12 cellular contexts compared by ENCODE assay signal in genomic region chr1:165900576-165901380, GRCh38.
DNase-seq lines count a peak whose midpoint lies in the region; ATAC-seq, FAIRE-seq and TF ChIP-seq lines count a peak whose summit lies in the region.
"Had no signal": no experiment of that assay in that cellular context is flagged by ENCODE, and none has a peak within 500 bp of the region (broad histone marks: within the 10 kb centered on the region; RNA-seq: fewer than 3 reads in every experiment).

No MANE protein-coding gene starts in this region.

- WGBS in thyroid gland, 2 donors = 23 to 26% methylated on average over 21 to 22 of the region's 22 CpGs

- H3K27ac Mint-ChIP-seq in activated CD8-positive, alpha-beta T cell treated with anti-CD3 and anti-CD28 coated beads, Interleukin-2, amount 10 ng/mL, durations not matched to agents 7 days and 5 days = no peak overlapping the region
- H3K27ac Mint-ChIP-seq: activated naive CD8-positive, alpha-beta T cell treated with anti-CD3 and anti-CD28 coated beads, Interleukin-2, amount 10 ng/mL, durations not matched to agents 7 days and 5 days had no signal

- H3K4me1 Mint-ChIP-seq in activated CD8-positive, alpha-beta T cell treated with anti-CD3 and anti-CD28 coated beads, Interleukin-2, amount 10 ng/mL, durations not matched to agents 7 days and 5 days (ENCODE audit: low read depth) = peaks cover 20% of the 10 kb centered on the region

- dilution Hi-C loops in keratinocyte (cut with MboI; ENCODE audit: extremely low pct_ligation_motif_present, low sequenced_read_pairs) = no loop called here

- H3K4me1 ChIP-seq in ascending aorta = peaks cover 21 to 42% of the 10 kb centered on the region in 2 donors
- H3K4me1 ChIP-seq in keratinocyte (ENCODE audit: control insufficient read depth, extremely low read depth, insufficient read depth, low read length) = peaks cover 76% of the 10 kb centered on the region
- peaks cover 17 to 25% of the 10 kb centered on the region in 2 donors for H3K4me1 ChIP-seq in thyroid gland

- H3K27me3 Mint-ChIP-seq in activated CD8-positive, alpha-beta T cell treated with anti-CD3 and anti-CD28 coated beads, Interleukin-2, amount 10 ng/mL, durations not matched to agents 7 days and 5 days (ENCODE audit: low read depth) = no peaks in the 10 kb centered on the region
- H3K27me3 Mint-ChIP-seq: activated naive CD8-positive, alpha-beta T cell treated with anti-CD3 and anti-CD28 coated beads, Interleukin-2, amount 10 ng/mL, durations not matched to agents 7 days and 5 days had no signal

- no peaks in the 10 kb centered on the region for H4K20me1 ChIP-seq in keratinocyte (ENCODE audit: control insufficient read depth, extremely low read depth, insufficient read depth, low read length)

- no peak overlapping the region for H2AFZ ChIP-seq in keratinocyte (ENCODE audit: control insufficient read depth, low read length)

- H3K9me3 Mint-ChIP-seq in activated CD8-positive, alpha-beta T cell treated with anti-CD3 and anti-CD28 coated beads, Interleukin-2, amount 10 ng/mL, durations not matched to agents 7 days and 5 days (ENCODE audit: insufficient read depth) = no peaks in the 10 kb centered on the region
- H3K9me3 Mint-ChIP-seq: activated naive CD8-positive, alpha-beta T cell treated with anti-CD3 and anti-CD28 coated beads, Interleukin-2, amount 10 ng/mL, durations not matched to agents 7 days and 5 days had no signal

- intact Hi-C loops in ascending aorta (cut with DNase I) = no loop called here
- intact Hi-C loops in thyroid gland (cut with DNase I) = no loop called here

- POLR2A ChIA-PET in activated CD8-positive, alpha-beta T cell treated with anti-CD3 and anti-CD28 coated beads, Interleukin-2, amount 10 ng/mL, durations not matched to agents 7 days and 5 days (lab: Charles Lee) = interaction anchor here (0.6 kb wide), 1 partner anchor 13 kb away, joined by 3 read pairs; no protein-coding TSS in a partner anchor

- peaks cover 9% of the 10 kb centered on the region for H3K79me2 ChIP-seq in keratinocyte (ENCODE audit: control insufficient read depth, insufficient read depth, low read length)

- ATAC-seq in activated CD8-positive, alpha-beta T cell treated with anti-CD3 and anti-CD28 coated beads, Interleukin-2, amount 10 ng/mL, durations not matched to agents 7 days and 5 days = no peak

- H3K4me2 ChIP-seq in keratinocyte (ENCODE audit: control insufficient read depth, extremely low read depth, insufficient read depth, low read depth, low read length) = peak overlapping the region; percentile 74

- H3K4me3 Mint-ChIP-seq in activated CD8-positive, alpha-beta T cell treated with anti-CD3 and anti-CD28 coated beads, Interleukin-2, amount 10 ng/mL, durations not matched to agents 7 days and 5 days = no peak overlapping the region
- H3K4me3 Mint-ChIP-seq: activated naive CD8-positive, alpha-beta T cell treated with anti-CD3 and anti-CD28 coated beads, Interleukin-2, amount 10 ng/mL, durations not matched to agents 7 days and 5 days had no signal

- CTCF ChIA-PET in activated CD8-positive, alpha-beta T cell treated with anti-CD3 and anti-CD28 coated beads, Interleukin-2, amount 10 ng/mL, durations not matched to agents 7 days and 5 days (lab: Charles Lee) = interaction anchor here (0.7 to 1.4 kb wide), 5 partner anchors 13 to 303 kb away, joined by 3 to 4 read pairs (median 3); no protein-coding TSS in a partner anchor

- no peaks in the 10 kb centered on the region for H3K9me1 ChIP-seq in keratinocyte (ENCODE audit: control insufficient read depth, extremely low read depth, insufficient read depth, low read length)

- DNase-seq in NCI-H748 (lab: John Stamatoyannopoulos, UW; ENCODE audit: unreplicated experiment) (peak; percentile 16), NCI-H748 treated with DMSO at 0.1 percent for 48 hours (lab: John Stamatoyannopoulos, UW) (no peak), ascending aorta (ENCODE audit: low spot score in 2 of 2) (no peak), keratinocyte (ENCODE audit: low read depth, low spot score) (no peak), thyroid gland (peak; percentile 92 to 94), erythroblast (lab: John Stamatoyannopoulos, UW) (no peak), NCI-H82 (lab: John Stamatoyannopoulos, UW) (no peak)
- DNase-seq in activated CD8-positive, alpha-beta T cell treated with anti-CD3 and anti-CD28 coated beads, Interleukin-2, amount 10 ng/mL, durations not matched to agents 7 days and 5 days = no peak
- DNase-seq: activated naive CD8-positive, alpha-beta T cell treated with anti-CD3 and anti-CD28 coated beads, Interleukin-2, amount 10 ng/mL, durations not matched to agents 7 days and 5 days; KBM-7 had no signal

- TF ChIP-seq CTCF in ascending aorta (IDR thresholded peaks at IDR 0.05) = no peak
- TF ChIP-seq CTCF in keratinocyte (optimal IDR thresholded peaks at IDR 0.05 in 1 of 3, IDR thresholded peaks at IDR 0.05 in 1 of 3, conservative IDR thresholded peaks at IDR 0.05 in 1 of 3; ENCODE audit: extremely low read depth in 1 of 3, insufficient read depth in 2 of 3, low read length in 3 of 3) = no peak
- no peak for TF ChIP-seq CTCF in thyroid gland (IDR thresholded peaks at IDR 0.05)

- H3K9me3 ChIP-seq in ascending aorta = no peaks in the 10 kb centered on the region
- H3K9me3 ChIP-seq in keratinocyte (ENCODE audit: control insufficient read depth, low read depth, low read length) = no peaks in the 10 kb centered on the region
- H3K9me3 ChIP-seq in thyroid gland = no peaks in the 10 kb centered on the region

- H3K27ac ChIP-seq in ascending aorta (peak overlapping the region; percentile 93 to 95), keratinocyte (ENCODE audit: control insufficient read depth, insufficient read depth, low read length) (peak overlapping the region; percentile 82), thyroid gland (peak overlapping the region in 2 of 3 donors; percentile 24 to 28)

- H3K36me3 ChIP-seq in ascending aorta (peaks cover 0 to 9% of the 10 kb centered on the region in 2 donors), keratinocyte (ENCODE audit: control insufficient read depth in 2 of 2, extremely low read depth in 1 of 2, insufficient read depth in 2 of 2, low read length in 2 of 2) (peaks cover 9 to 24% of the 10 kb centered on the region in 2 experiments), thyroid gland (no peaks in the 10 kb centered on the region)

- H3K27me3 ChIP-seq in ascending aorta (no peaks in the 10 kb centered on the region), keratinocyte (ENCODE audit: control insufficient read depth, extremely low read depth, insufficient read depth, low read length) (no peaks in the 10 kb centered on the region), thyroid gland (no peaks in the 10 kb centered on the region)

- H3K4me3 ChIP-seq in ascending aorta (peak overlapping the region in 1 of 2 donors; percentile 14), keratinocyte (ENCODE audit: control insufficient read depth in 2 of 3, extremely low read depth in 1 of 3, insufficient read depth in 2 of 3, low read depth in 1 of 3, low read length in 3 of 3) (peak overlapping the region in 2 of 3 experiments; percentile 29 to 30), thyroid gland (replicated peaks in 1 of 3) (no peak overlapping the region)

- peak; percentile 64 for FAIRE-seq in keratinocyte (lab: Jason Lieb, UNC)
- FAIRE-seq: A204.1, TTC549 had no signal

- peak overlapping the region; percentile 58 for H3K9ac ChIP-seq in keratinocyte (ENCODE audit: control insufficient read depth, extremely low read depth, insufficient read depth, low read length)

- TF ChIP-seq POLR2A in thyroid gland (IDR thresholded peaks at IDR 0.05) = peak in 1 of 2 donors; percentile 26
- TF ChIP-seq POLR2A in erythroblast (IDR thresholded peaks at IDR 0.05; ENCODE audit: low read length) = no peak

- peaks cover 7% of the 10 kb centered on the region for H3K36me3 Mint-ChIP-seq in activated CD8-positive, alpha-beta T cell treated with anti-CD3 and anti-CD28 coated beads, Interleukin-2, amount 10 ng/mL, durations not matched to agents 7 days and 5 days (ENCODE audit: low read depth)

Comparison
In these comparisons a context has a peak if more than half of its experiments do, and no peak if none do; other contexts are left out.
1. DNase-seq: peak in NCI-H748 (single experiment) and thyroid gland (2 of 2); none in NCI-H748 treated with DMSO at 0.1 percent for 48 hours (single experiment), ascending aorta (0 of 2), keratinocyte (single experiment), activated CD8-positive, alpha-beta T cell treated with anti-CD3 and anti-CD28 coated beads, Interleukin-2, amount 10 ng/mL, durations not matched to agents 7 days and 5 days (single experiment), erythroblast (0 of 2) and NCI-H82 (single experiment).
2. H3K27ac ChIP-seq: peak in every context shown above with its lines; median percentile 94 in ascending aorta; 82 in keratinocyte; 26 in thyroid gland.
3. H3K4me3 ChIP-seq: peak in keratinocyte (2 of 3); none in thyroid gland (0 of 3).